Comparison of ENCODE assay signal across 17 cellular contexts in the genomic region with DNA sequence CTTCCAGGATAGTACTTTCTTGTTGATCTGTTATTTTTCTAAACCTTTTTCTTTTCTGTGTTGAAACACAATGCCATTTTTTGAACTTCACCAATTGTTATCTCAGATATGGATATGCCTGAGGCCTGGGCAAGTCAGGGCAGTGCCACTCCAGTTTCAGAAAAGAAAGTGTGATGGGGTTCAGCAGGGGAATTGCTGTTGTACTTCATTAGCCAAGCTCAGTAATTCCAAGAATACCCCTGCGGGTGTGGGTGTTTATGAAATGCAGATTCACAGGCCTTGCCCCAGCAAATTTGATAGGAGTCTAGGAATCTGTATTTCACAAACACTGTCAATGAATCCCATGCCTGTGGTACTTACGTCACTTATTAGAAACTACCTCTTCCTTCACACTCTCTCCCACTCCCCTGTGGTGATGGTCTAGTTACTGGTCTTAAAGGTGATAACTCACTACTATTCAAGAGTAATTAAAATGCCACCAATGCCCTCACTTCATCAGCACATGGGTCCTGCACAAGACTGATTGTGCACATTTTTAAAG.
"Had no signal": no experiment of that assay in that cellular context is flagged by ENCODE, and none has a peak within 500 bp of the region (broad histone marks: within the 10 kb centered on the region; RNA-seq: fewer than 3 reads in every experiment).

No MANE protein-coding gene starts in this region.

- ATAC-seq: activated CD8-positive, alpha-beta memory T cell treated with anti-CD3 and anti-CD28 coated beads, Interleukin-2, amount 10 ng/mL, durations not matched to agents 7 days and 5 days; esophagus mucosa; heart left ventricle; left ventricle myocardium superior had no signal

- DNase-seq: activated CD4-positive, alpha-beta T cell treated with anti-CD3 and anti-CD28 coated beads, Interleukin-2, amount 50 U/mL, for 4 hours; activated CD4-positive, CD25-positive, alpha-beta regulatory T cell treated with anti-CD3 and anti-CD28 coated beads, Interleukin-2, amount 50 U/mL, for 72 hours; activated CD8-positive, alpha-beta memory T cell treated with anti-CD3 and anti-CD28 coated beads, Interleukin-2, amount 10 ng/mL, durations not matched to agents 7 days and 5 days; activated effector memory CD4-positive, alpha-beta T cell treated with anti-CD3 and anti-CD28 coated beads, Interleukin-2, amount 50 U/mL, for 16 hours; activated T-cell treated with anti-CD3 and anti-CD28 coated beads, Interleukin-2, amount 50 U/mL, for 24 hours; amygdala; endodermal cell; foreskin fibroblast; heart left ventricle; left ventricle myocardium superior; pancreas; spleen; stimulated activated CD4-positive, alpha-beta T cell treated with anti-CD3 and anti-CD28 coated beads, Interleukin-1b, Interleukin-23, amount 100 ng/mL, for 48 hours; stimulated activated naive CD4-positive, alpha-beta T cell treated with Interleukin-2 at 50 U/mL for 16 hours had no signal

- H3K36me3 Mint-ChIP-seq: activated CD8-positive, alpha-beta memory T cell treated with anti-CD3 and anti-CD28 coated beads, Interleukin-2, amount 10 ng/mL, durations not matched to agents 7 days and 5 days; activated naive CD8-positive, alpha-beta T cell had no signal

- H3K9me3 ChIP-seq: heart left ventricle, pancreas, right atrium auricular region, spleen had no signal

- H3K4me3 Mint-ChIP-seq: activated CD8-positive, alpha-beta memory T cell treated with anti-CD3 and anti-CD28 coated beads, Interleukin-2, amount 10 ng/mL, durations not matched to agents 7 days and 5 days; activated naive CD8-positive, alpha-beta T cell; activated T-cell treated with anti-CD3 and anti-CD28 coated beads, Interleukin-2, amount 50 U/mL, for 24 hours; endodermal cell had no signal

- H3K36me3 ChIP-seq: heart left ventricle, pancreas, right atrium auricular region, spleen had no signal

- H3K4me1 Mint-ChIP-seq: activated CD8-positive, alpha-beta memory T cell treated with anti-CD3 and anti-CD28 coated beads, Interleukin-2, amount 10 ng/mL, durations not matched to agents 7 days and 5 days had no signal

- H3K9me3 Mint-ChIP-seq: activated T-cell treated with anti-CD3 and anti-CD28 coated beads, Interleukin-2, amount 50 U/mL, for 24 hours; endodermal cell had no signal

- H3K4me3 ChIP-seq: heart left ventricle, pancreas, right atrium auricular region, spleen had no signal

- H3K27ac ChIP-seq: spleen had no signal

- H3K27me3 ChIP-seq: heart left ventricle, pancreas, right atrium auricular region, spleen had no signal

- H3K27ac Mint-ChIP-seq: activated CD8-positive, alpha-beta memory T cell treated with anti-CD3 and anti-CD28 coated beads, Interleukin-2, amount 10 ng/mL, durations not matched to agents 7 days and 5 days; activated naive CD8-positive, alpha-beta T cell; activated T-cell treated with anti-CD3 and anti-CD28 coated beads, Interleukin-2, amount 50 U/mL, for 24 hours; endodermal cell had no signal

- H3K27me3 Mint-ChIP-seq: activated CD8-positive, alpha-beta memory T cell treated with anti-CD3 and anti-CD28 coated beads, Interleukin-2, amount 10 ng/mL, durations not matched to agents 7 days and 5 days; activated naive CD8-positive, alpha-beta T cell; activated T-cell treated with anti-CD3 and anti-CD28 coated beads, Interleukin-2, amount 50 U/mL, for 24 hours had no signal
